Comparison of ENCODE assay signal across 18 cellular contexts in genomic region chr16:61277849-61278248, GRCh38.
A peak's percentile ranks its signal among the peaks of the same experiment; 100 is the strongest.
DNase-seq lines count a peak whose midpoint lies in the region; TF ChIP-seq lines count a peak whose summit lies in the region.
"Had no signal": no experiment of that assay in that cellular context is flagged by ENCODE, and none has a peak within 500 bp of the region (broad histone marks: within the 10 kb centered on the region; RNA-seq: fewer than 3 reads in every experiment).

No MANE protein-coding gene starts in this region.

- H3K9me2 ChIP-seq in OCI-LY7 (ENCODE audit: insufficient read depth, low read length), result no peaks in the 10 kb centered on the region

- no peak overlapping the region for H3K9ac ChIP-seq in neural progenitor cell

- no TSS peak for BruUV-seq in OCI-LY7 (replicated peaks; lab: Mats Ljungman, UMichigan)

- H3K27ac ChIP-seq in neural progenitor cell, result no peak overlapping the region
- no peak overlapping the region for H3K27ac ChIP-seq in OCI-LY7 (ENCODE audit: low read depth, low read length, poor library complexity, severe bottlenecking)

- no peaks in the 10 kb centered on the region for H3K36me3 ChIP-seq in neural progenitor cell
- no peaks in the 10 kb centered on the region for H3K36me3 ChIP-seq in OCI-LY7 (ENCODE audit: insufficient read depth, low read length)
- H3K36me3 ChIP-seq: BE2C had no signal

- DNase-seq in NCI-H2227 (lab: John Stamatoyannopoulos, UW; ENCODE audit: unreplicated experiment) (peak; percentile 2), NCI-H2227 treated with DMSO at 0.1 percent for 48 hours (lab: John Stamatoyannopoulos, UW) (no peak), NCI-H748 treated with DMSO at 0.1 percent for 48 hours (lab: John Stamatoyannopoulos, UW) (peak; percentile 5), left kidney (ENCODE audit: low read depth, low spot score) (peak; percentile 19), neural progenitor cell (ENCODE audit: low spot score) (no peak), OCI-LY7 (ENCODE audit: low spot score) (no peak), GM19238 (ENCODE audit: insufficient read length, low spot score) (no peak), GOT3 (lab: John Stamatoyannopoulos, UW) (no peak)
- DNase-seq: ACHN; BE2C; C1 segment of cervical spinal cord; Calu3; CD4-positive, alpha-beta memory T cell; H7; HFFc6; IMR-90; KBM-7 had no signal

- H4K20me1 ChIP-seq in neural progenitor cell (ENCODE audit: low read depth) (no peaks in the 10 kb centered on the region), OCI-LY7 (ENCODE audit: insufficient read depth, low read length) (no peaks in the 10 kb centered on the region)

- no peaks in the 10 kb centered on the region for H3F3A ChIP-seq in neural progenitor cell (ENCODE audit: low read depth)

- intact Hi-C loops in OCI-LY7 (cut with micrococcal nuclease; ENCODE audit: unreplicated experiment), result no loop called here

- H3K79me2 ChIP-seq in neural progenitor cell (ENCODE audit: low read depth) (no peaks in the 10 kb centered on the region), OCI-LY7 (ENCODE audit: insufficient read depth, low read depth, low read length) (no peaks in the 10 kb centered on the region)

- no peak overlapping the region for H3K4me3 Mint-ChIP-seq in neural progenitor cell
- H3K4me3 Mint-ChIP-seq: CD4-positive, alpha-beta memory T cell; GM23338; HFFc6 had no signal

- no peaks in the 10 kb centered on the region for H3K36me3 Mint-ChIP-seq in neural progenitor cell

- H3K4me3 ChIP-seq in neural progenitor cell (no peak overlapping the region), OCI-LY7 (ENCODE audit: low read depth, low read length, poor library complexity, severe bottlenecking) (no peak overlapping the region)
- H3K4me3 ChIP-seq: GM23338 had no signal

- H2AFZ ChIP-seq in neural progenitor cell (replicated peaks) (no peak overlapping the region), OCI-LY7 (ENCODE audit: low read length) (no peak overlapping the region)
- H2AFZ ChIP-seq: GM23338 had no signal

- H3K4me1 ChIP-seq in neural progenitor cell, result no peaks in the 10 kb centered on the region
- H3K4me1 ChIP-seq in OCI-LY7 (ENCODE audit: insufficient read depth, low read length, poor library complexity, severe bottlenecking), result no peaks in the 10 kb centered on the region
- H3K4me1 ChIP-seq: BE2C had no signal

- POLR2A ChIA-PET in OCI-LY7 (lab: Charles Lee), result interaction anchor here (0.6 kb wide), 1 partner anchor 209 kb away, joined by 3 read pairs; no protein-coding TSS in a partner anchor

- no peak for TF ChIP-seq CTCF in neural progenitor cell (IDR thresholded peaks at IDR 0.05)
- no peak for TF ChIP-seq CTCF in OCI-LY7 (conservative IDR thresholded peaks at IDR 0.05; ENCODE audit: low read length)

- H3K4me1 Mint-ChIP-seq in neural progenitor cell, result peaks cover 6% of the 10 kb centered on the region
- H3K4me1 Mint-ChIP-seq: CD4-positive, alpha-beta memory T cell; GM23338 had no signal

- no peaks in the 10 kb centered on the region for H3K9me3 ChIP-seq in neural progenitor cell (ENCODE audit: low read depth)
- H3K9me3 ChIP-seq in OCI-LY7 (ENCODE audit: low read length), result no peaks in the 10 kb centered on the region
- H3K9me3 ChIP-seq: BE2C had no signal

- H3K9me3 Mint-ChIP-seq in neural progenitor cell, result peaks cover 2% of the 10 kb centered on the region
- H3K9me3 Mint-ChIP-seq: GM23338 had no signal

- H3K4me2 ChIP-seq in neural progenitor cell, result no peak overlapping the region
- no peak overlapping the region for H3K4me2 ChIP-seq in OCI-LY7 (ENCODE audit: low read length)
- H3K4me2 ChIP-seq: GM23338 had no signal

- CTCF ChIA-PET in OCI-LY7 (lab: Charles Lee; ENCODE audit: unreplicated experiment), result no interaction called here

- H3K27me3 ChIP-seq in neural progenitor cell, result no peaks in the 10 kb centered on the region
- H3K27me3 ChIP-seq: BE2C had no signal

- H3K27me3 Mint-ChIP-seq in neural progenitor cell (ENCODE audit: insufficient read depth, low read depth), result peaks cover 4% of the 10 kb centered on the region
- H3K27me3 Mint-ChIP-seq: CD4-positive, alpha-beta memory T cell had no signal

- peak overlapping the region; percentile 87 for H3K27ac Mint-ChIP-seq in neural progenitor cell
- H3K27ac Mint-ChIP-seq: CD4-positive, alpha-beta memory T cell; GM23338; HFFc6 had no signal

Comparison
In these comparisons a context has a peak if more than half of its experiments do, and no peak if none do; other contexts are left out.
1. DNase-seq: peak in NCI-H2227 (single experiment), NCI-H748 treated with DMSO at 0.1 percent for 48 hours (single experiment) and left kidney (single experiment); none in NCI-H2227 treated with DMSO at 0.1 percent for 48 hours (single experiment), neural progenitor cell (single experiment), OCI-LY7 (single experiment), GM19238 (single experiment) and GOT3 (single experiment).